Comparison of ENCODE assay signal across 19 cellular contexts in the genomic region with DNA sequence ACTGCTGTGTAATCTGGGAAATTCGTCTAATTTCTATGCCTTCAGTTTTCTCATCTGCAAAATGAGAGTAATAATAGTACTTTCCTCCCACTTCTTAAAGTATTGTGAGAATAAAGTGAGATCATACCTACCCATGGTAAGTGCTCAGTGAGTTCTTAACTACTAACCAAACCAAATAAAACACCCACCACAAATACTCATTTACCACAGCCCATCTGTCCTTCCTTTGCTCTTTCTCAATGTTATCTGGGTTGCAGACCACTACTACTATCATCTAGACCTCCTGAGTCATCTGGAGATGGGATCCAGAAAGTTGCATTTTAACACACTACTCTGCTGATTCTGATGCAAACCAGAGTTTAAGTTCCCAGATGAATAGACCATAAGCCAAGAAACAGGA.
A peak's percentile ranks its signal among the peaks of the same experiment; 100 is the strongest.
DNase-seq lines count a peak whose midpoint lies in the region; ATAC-seq and TF ChIP-seq lines count a peak whose summit lies in the region.
"Had no signal": no experiment of that assay in that cellular context is flagged by ENCODE, and none has a peak within 500 bp of the region (broad histone marks: within the 10 kb centered on the region; RNA-seq: fewer than 3 reads in every experiment).

No MANE protein-coding gene starts in this region.

- DNase-seq in right lobe of liver: no peak
- DNase-seq in AML-193 (lab: John Stamatoyannopoulos, UW): no peak
- no peak for DNase-seq in mesendoderm
- no peak for DNase-seq in NK-92 (lab: John Stamatoyannopoulos, UW; ENCODE audit: unreplicated experiment)
- DNase-seq: activated CD4-positive, CD25-positive, alpha-beta regulatory T cell treated with anti-CD3 and anti-CD28 coated beads, Interleukin-2, amount 50 U/mL, for 72 hours; activated CD8-positive, alpha-beta memory T cell treated with anti-CD3 and anti-CD28 coated beads, Interleukin-2, amount 10 ng/mL, durations not matched to agents 7 days and 5 days; activated naive CD4-positive, alpha-beta T cell; EL; left colon; MM.1S; NCI-H2029; NCI-H526 treated with DMSO at 0.1 percent for 48 hours; OCI-M1; SJCRH30 had no signal

- no peaks in the 10 kb centered on the region for H3K36me3 ChIP-seq in right lobe of liver
- H3K36me3 ChIP-seq in mesendoderm (ENCODE audit: control insufficient read depth, insufficient read depth, low read length): no peaks in the 10 kb centered on the region
- H3K36me3 ChIP-seq: SJCRH30 had no signal

- H3K4me2 ChIP-seq in mesendoderm (ENCODE audit: low read length): no peak overlapping the region

- H3K23ac ChIP-seq in mesendoderm (ENCODE audit: low read length): no peak overlapping the region

- no peaks in the 10 kb centered on the region for H3K9me3 ChIP-seq in right lobe of liver
- H3K9me3 ChIP-seq: SJCRH30 had no signal

- 20% methylated on average over 1 of the region's 1 CpG for WGBS in right lobe of liver (ENCODE audit: insufficient coverage, low coverage, low lambda C conversion rate, missing lambda C conversion rate)
- WGBS in mesendoderm (ENCODE audit: extremely low coverage, insufficient coverage, low lambda C conversion rate): no CpG with 5 or more reads among the region's 1 CpG

- H3K18ac ChIP-seq in mesendoderm (ENCODE audit: low read length): no peak overlapping the region

- no peak overlapping the region for H2BK120ac ChIP-seq in mesendoderm (ENCODE audit: low read depth, low read length)

- no peak overlapping the region for H4K5ac ChIP-seq in mesendoderm (ENCODE audit: low read length)

- H3K4me3 ChIP-seq in right lobe of liver (no peak overlapping the region), mesendoderm (ENCODE audit: low read length) (no peak overlapping the region)
- H3K4me3 ChIP-seq: SJCRH30 had no signal

- no peak overlapping the region for H3K9ac ChIP-seq in mesendoderm (ENCODE audit: low read length)

- H3K27me3 ChIP-seq in right lobe of liver (no peaks in the 10 kb centered on the region), mesendoderm (ENCODE audit: insufficient read depth, low read length, poor library complexity) (peaks cover 2% of the 10 kb centered on the region)
- H3K27me3 ChIP-seq: SJCRH30 had no signal

- no peaks in the 10 kb centered on the region for H3K79me2 ChIP-seq in mesendoderm (ENCODE audit: control insufficient read depth, insufficient read depth, low read length)

- no peak overlapping the region for H3K56ac ChIP-seq in mesendoderm (ENCODE audit: low read length)

- no peaks in the 10 kb centered on the region for H3K79me1 ChIP-seq in mesendoderm (ENCODE audit: low read length)

- H3K4ac ChIP-seq in mesendoderm (ENCODE audit: low read depth, low read length): no peak overlapping the region

- no peak overlapping the region for H2AK5ac ChIP-seq in mesendoderm (ENCODE audit: low read length)

- H3K27ac ChIP-seq in right lobe of liver: no peak overlapping the region
- H3K27ac ChIP-seq in mesendoderm (ENCODE audit: low read depth, low read length): no peak overlapping the region
- H3K27ac ChIP-seq: SJCRH30 had no signal

- no peak overlapping the region for H4K8ac ChIP-seq in mesendoderm (ENCODE audit: low read depth, low read length)

- intact Hi-C loops in right lobe of liver (cut with DNase I): no loop called here

- peak; percentile 66 for ATAC-seq in GM18508 (IDR thresholded peaks at IDR 0.05; ENCODE audit: insufficient read depth, unreplicated experiment)
- peak; percentile 35 for ATAC-seq in GM21360 (IDR thresholded peaks at IDR 0.05; ENCODE audit: unreplicated experiment)
- ATAC-seq in HG02870 (IDR thresholded peaks at IDR 0.05; ENCODE audit: unreplicated experiment): peak; percentile 40
- peak; percentile 39 for ATAC-seq in HG03460 (IDR thresholded peaks at IDR 0.05; ENCODE audit: unreplicated experiment)
- ATAC-seq in right lobe of liver: no peak
- ATAC-seq: activated CD8-positive, alpha-beta memory T cell treated with anti-CD3 and anti-CD28 coated beads, Interleukin-2, amount 10 ng/mL, durations not matched to agents 7 days and 5 days; HepG2; left colon had no signal

- no peak overlapping the region for H2BK15ac ChIP-seq in mesendoderm (replicated peaks; ENCODE audit: low read depth)

- H3K4me1 ChIP-seq in right lobe of liver (no peaks in the 10 kb centered on the region), mesendoderm (ENCODE audit: control insufficient read depth, low read depth, low read length) (no peaks in the 10 kb centered on the region)
- H3K4me1 ChIP-seq: SJCRH30 had no signal

- H2BK5ac ChIP-seq in mesendoderm (ENCODE audit: low read length): no peak overlapping the region

- no peak for TF ChIP-seq CTCF in right lobe of liver (IDR thresholded peaks at IDR 0.05)

- TF ChIP-seq POLR2A in right lobe of liver (IDR thresholded peaks at IDR 0.05): no peak

Comparison
In these comparisons a context has a peak if more than half of its experiments do, and no peak if none do; other contexts are left out.
1. ATAC-seq: peak in GM18508 (single experiment), GM21360 (single experiment), HG02870 (single experiment) and HG03460 (single experiment); none in right lobe of liver (0 of 4).